In the genomic region with DNA sequence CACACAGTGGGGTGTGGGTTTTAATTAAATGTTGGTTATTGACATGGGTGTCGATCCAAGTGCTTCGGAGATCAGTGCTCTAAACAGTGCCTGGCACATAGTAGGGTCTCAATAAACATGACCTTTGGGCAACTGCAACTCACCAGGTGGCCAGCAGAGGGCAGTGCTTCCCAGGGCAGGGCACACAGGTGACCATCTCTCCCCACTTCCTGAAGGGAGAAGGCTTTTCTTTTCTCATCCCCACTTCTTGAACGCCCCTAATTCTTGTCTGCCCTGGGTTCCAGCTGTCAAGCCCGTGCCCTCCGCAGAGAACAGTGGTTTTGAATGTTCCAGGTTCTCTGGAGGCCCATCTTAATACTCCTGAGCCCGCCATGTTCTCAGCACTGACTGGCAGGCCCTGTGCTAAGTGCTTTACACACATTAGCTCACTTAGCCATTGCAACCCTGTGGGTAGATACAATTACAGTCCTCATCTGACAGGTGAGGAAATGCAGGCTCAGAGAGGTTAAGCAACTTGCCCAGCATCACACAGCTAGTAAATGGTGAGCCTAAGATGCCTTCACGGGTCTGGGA, we compare ENCODE assay signal across 1 cellular context.
A peak's percentile ranks its signal among the peaks of the same experiment; 100 is the strongest.
TF ChIP-seq lines count a peak whose summit lies in the region.

No MANE protein-coding gene starts in this region.

TF ChIP-seq in K562, 482 proteins besides CTCF, POLR2A, EP300 and RAD21 (continued from another document and continues in another):
- TF ChIP-seq, protein P1, sequence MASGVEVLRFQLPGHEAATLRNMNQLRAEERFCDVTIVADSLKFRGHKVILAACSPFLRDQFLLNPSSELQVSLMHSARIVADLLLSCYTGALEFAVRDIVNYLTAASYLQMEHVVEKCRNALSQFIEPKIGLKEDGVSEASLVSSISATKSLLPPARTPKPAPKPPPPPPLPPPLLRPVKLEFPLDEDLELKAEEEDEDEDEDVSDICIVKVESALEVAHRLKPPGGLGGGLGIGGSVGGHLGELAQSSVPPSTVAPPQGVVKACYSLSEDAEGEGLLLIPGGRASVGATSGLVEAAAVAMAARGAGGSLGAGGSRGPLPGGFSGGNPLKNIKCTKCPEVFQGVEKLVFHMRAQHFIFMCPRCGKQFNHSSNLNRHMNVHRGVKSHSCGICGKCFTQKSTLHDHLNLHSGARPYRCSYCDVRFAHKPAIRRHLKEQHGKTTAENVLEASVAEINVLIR (CRISPR knock-in tag; IDR thresholded peaks at IDR 0.05) = no peak
- peak; percentile 44; the same call in 1 of the 2 replicates for TF ChIP-seq BCOR (IDR thresholded peaks at IDR 0.05)
- TF ChIP-seq ZBTB1 (CRISPR knock-in tag; IDR thresholded peaks at IDR 0.05; ENCODE audit: borderline replicate concordance, low read depth) = no peak
- TF ChIP-seq CBFA2T3 (IDR thresholded peaks at IDR 0.05) = no peak
- TF ChIP-seq ZNF384 (IDR thresholded peaks at IDR 0.05; ENCODE audit: low read depth, low read length) = no peak
- no peak for TF ChIP-seq TARDBP (IDR thresholded peaks at IDR 0.05)
- TF ChIP-seq LCOR (CRISPR knock-in tag; IDR thresholded peaks at IDR 0.05) = 0 out of 2 replicates have a peak, but pooled peaks have one; percentile 49
- no peak for TF ChIP-seq CTCFL (IDR thresholded peaks at IDR 0.05; ENCODE audit: borderline replicate concordance, insufficient read depth, low read depth, low read length, poor library complexity, severe bottlenecking)
- peak; percentile 88 for TF ChIP-seq CC2D1A (IDR thresholded peaks at IDR 0.05)
- no peak for TF ChIP-seq CHCHD3 (CRISPR knock-in tag; IDR thresholded peaks at IDR 0.05)
- TF ChIP-seq, protein P2, sequence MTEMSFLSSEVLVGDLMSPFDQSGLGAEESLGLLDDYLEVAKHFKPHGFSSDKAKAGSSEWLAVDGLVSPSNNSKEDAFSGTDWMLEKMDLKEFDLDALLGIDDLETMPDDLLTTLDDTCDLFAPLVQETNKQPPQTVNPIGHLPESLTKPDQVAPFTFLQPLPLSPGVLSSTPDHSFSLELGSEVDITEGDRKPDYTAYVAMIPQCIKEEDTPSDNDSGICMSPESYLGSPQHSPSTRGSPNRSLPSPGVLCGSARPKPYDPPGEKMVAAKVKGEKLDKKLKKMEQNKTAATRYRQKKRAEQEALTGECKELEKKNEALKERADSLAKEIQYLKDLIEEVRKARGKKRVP (CRISPR knock-in tag; IDR thresholded peaks at IDR 0.05) = no peak
- no peak for TF ChIP-seq ILF3 (IDR thresholded peaks at IDR 0.05; ENCODE audit: borderline replicate concordance)
- TF ChIP-seq THRB (CRISPR knock-in tag; conservative IDR thresholded peaks at IDR 0.05) = no peak
- TF ChIP-seq RBM39 (optimal IDR thresholded peaks at IDR 0.05; ENCODE audit: low read depth, low read length) = no peak
- no peak for TF ChIP-seq ZNF124 (CRISPR knock-in tag; IDR thresholded peaks at IDR 0.05)
- no peak for TF ChIP-seq ZFPM2 (CRISPR knock-in tag; IDR thresholded peaks at IDR 0.05)
- no peak for TF ChIP-seq PHF20 (IDR thresholded peaks at IDR 0.05; ENCODE audit: partially characterized antibody)
- no peak for TF ChIP-seq RBM34 (IDR thresholded peaks at IDR 0.05; ENCODE audit: borderline replicate concordance, insufficient read depth, low read length)
- TF ChIP-seq RFX1 (IDR thresholded peaks at IDR 0.05) = no peak
- peak; percentile 75; the same call in 1 of the 2 replicates for TF ChIP-seq SMARCA5 (IDR thresholded peaks at IDR 0.05)
- TF ChIP-seq, protein P3, sequence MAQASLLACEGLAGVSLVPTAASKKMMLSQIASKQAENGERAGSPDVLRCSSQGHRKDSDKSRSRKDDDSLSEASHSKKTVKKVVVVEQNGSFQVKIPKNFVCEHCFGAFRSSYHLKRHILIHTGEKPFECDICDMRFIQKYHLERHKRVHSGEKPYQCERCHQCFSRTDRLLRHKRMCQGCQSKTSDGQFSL (CRISPR knock-in tag; IDR thresholded peaks at IDR 0.05) = no peak
- TF ChIP-seq, protein P3 (tag; IDR thresholded peaks at IDR 0.05) = no peak
- TF ChIP-seq ETV6 (IDR thresholded peaks at IDR 0.05; ENCODE audit: borderline replicate concordance in 1 of 2, low read depth in 2 of 2, low read length in 1 of 2) = no peak
- no peak for TF ChIP-seq ETV6 (CRISPR knock-in tag; IDR thresholded peaks at IDR 0.05; ENCODE audit: borderline replicate concordance)
- TF ChIP-seq SREBF2 (CRISPR knock-in tag; IDR thresholded peaks at IDR 0.05) = no peak
- no peak for TF ChIP-seq UBTF (IDR thresholded peaks at IDR 0.05; ENCODE audit: borderline replicate concordance in 1 of 2, low read depth in 2 of 2, low read length in 2 of 2)
- TF ChIP-seq CTBP1 (IDR thresholded peaks at IDR 0.05; ENCODE audit: borderline replicate concordance) = no peak
- no peak for TF ChIP-seq SIX5 (IDR thresholded peaks at IDR 0.05; ENCODE audit: borderline replicate concordance in 1 of 2, insufficient read depth in 1 of 2, low read depth in 1 of 2, low read length in 2 of 2)
- no peak for TF ChIP-seq CHD2 (IDR thresholded peaks at IDR 0.05; ENCODE audit: low read depth, low read length)
- no peak for TF ChIP-seq SRSF7 (optimal IDR thresholded peaks at IDR 0.05; ENCODE audit: low read depth, low read length)
- no peak for TF ChIP-seq KAT7 (CRISPR knock-in tag; IDR thresholded peaks at IDR 0.05; ENCODE audit: borderline replicate concordance)
- TF ChIP-seq ZNF764 (CRISPR knock-in tag; IDR thresholded peaks at IDR 0.05; ENCODE audit: low read depth) = no peak
- TF ChIP-seq BCLAF1 (IDR thresholded peaks at IDR 0.05; ENCODE audit: borderline replicate concordance in 1 of 2, control insufficient read depth in 1 of 2, low read depth in 2 of 2, low read length in 1 of 2) = no peak
- TF ChIP-seq, protein P4, sequence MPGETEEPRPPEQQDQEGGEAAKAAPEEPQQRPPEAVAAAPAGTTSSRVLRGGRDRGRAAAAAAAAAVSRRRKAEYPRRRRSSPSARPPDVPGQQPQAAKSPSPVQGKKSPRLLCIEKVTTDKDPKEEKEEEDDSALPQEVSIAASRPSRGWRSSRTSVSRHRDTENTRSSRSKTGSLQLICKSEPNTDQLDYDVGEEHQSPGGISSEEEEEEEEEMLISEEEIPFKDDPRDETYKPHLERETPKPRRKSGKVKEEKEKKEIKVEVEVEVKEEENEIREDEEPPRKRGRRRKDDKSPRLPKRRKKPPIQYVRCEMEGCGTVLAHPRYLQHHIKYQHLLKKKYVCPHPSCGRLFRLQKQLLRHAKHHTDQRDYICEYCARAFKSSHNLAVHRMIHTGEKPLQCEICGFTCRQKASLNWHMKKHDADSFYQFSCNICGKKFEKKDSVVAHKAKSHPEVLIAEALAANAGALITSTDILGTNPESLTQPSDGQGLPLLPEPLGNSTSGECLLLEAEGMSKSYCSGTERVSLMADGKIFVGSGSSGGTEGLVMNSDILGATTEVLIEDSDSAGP (CRISPR knock-in tag; IDR thresholded peaks at IDR 0.05) = no peak
- no peak for TF ChIP-seq ZNF561 (CRISPR knock-in tag; conservative IDR thresholded peaks at IDR 0.05)
